3 cellular contexts compared by ENCODE assay signal in the genomic region with DNA sequence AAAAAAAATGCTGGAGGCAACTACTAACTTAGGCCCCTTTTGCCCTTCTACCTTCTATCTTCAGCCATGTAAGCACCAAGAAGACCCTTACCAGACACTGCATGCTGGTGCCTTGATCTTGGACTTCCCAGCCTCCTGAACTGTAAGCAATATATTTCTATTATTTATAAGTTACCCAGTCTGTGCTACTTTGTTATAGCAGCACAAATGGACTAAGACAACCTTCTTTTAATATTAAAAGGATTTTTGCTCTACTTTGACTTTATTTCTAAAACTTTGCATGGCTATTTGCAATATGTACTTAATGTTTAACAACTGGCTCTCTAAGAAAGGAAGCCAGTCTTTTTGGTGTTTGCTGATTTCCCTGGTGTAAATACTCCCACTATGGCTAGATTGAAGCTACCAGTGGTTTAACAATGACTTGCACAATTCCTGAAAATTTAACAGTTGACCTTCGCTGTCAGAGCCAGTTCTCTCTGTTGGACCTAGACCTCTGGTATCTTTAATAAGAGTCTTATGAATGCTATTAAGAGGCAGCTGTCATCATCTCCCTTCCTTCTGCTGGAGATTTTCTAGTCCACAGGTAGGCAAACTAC.
TF ChIP-seq lines count a peak whose summit lies in the region.

No MANE protein-coding gene starts in this region.

TF ChIP-seq in HepG2, 621 proteins besides CTCF, POLR2A, EP300 and RAD21 (continues in another document):
- 0 out of 2 replicates have a peak, but pooled peaks have one; percentile 76 for TF ChIP-seq ZNF317 (CRISPR knock-in tag; IDR thresholded peaks at IDR 0.05)
- TF ChIP-seq TP53 (CRISPR knock-in tag; conservative IDR thresholded peaks at IDR 0.05): no peak
- TF ChIP-seq NFE2L2 (IDR thresholded peaks at IDR 0.05; ENCODE audit: low read length): peak; percentile 80
- TF ChIP-seq SOX6 (IDR thresholded peaks at IDR 0.05): no peak
- TF ChIP-seq SOX6 (CRISPR knock-in tag; IDR thresholded peaks at IDR 0.05): peak; percentile 61; the same call in 1 of the 2 replicates
- peak; percentile 75 for TF ChIP-seq CEBPG (CRISPR knock-in tag; IDR thresholded peaks at IDR 0.05)
- 0 out of 2 replicates have a peak, but pooled peaks have one; percentile 2 for TF ChIP-seq STAG1 (CRISPR knock-in tag; IDR thresholded peaks at IDR 0.05)
- TF ChIP-seq, protein P1, sequence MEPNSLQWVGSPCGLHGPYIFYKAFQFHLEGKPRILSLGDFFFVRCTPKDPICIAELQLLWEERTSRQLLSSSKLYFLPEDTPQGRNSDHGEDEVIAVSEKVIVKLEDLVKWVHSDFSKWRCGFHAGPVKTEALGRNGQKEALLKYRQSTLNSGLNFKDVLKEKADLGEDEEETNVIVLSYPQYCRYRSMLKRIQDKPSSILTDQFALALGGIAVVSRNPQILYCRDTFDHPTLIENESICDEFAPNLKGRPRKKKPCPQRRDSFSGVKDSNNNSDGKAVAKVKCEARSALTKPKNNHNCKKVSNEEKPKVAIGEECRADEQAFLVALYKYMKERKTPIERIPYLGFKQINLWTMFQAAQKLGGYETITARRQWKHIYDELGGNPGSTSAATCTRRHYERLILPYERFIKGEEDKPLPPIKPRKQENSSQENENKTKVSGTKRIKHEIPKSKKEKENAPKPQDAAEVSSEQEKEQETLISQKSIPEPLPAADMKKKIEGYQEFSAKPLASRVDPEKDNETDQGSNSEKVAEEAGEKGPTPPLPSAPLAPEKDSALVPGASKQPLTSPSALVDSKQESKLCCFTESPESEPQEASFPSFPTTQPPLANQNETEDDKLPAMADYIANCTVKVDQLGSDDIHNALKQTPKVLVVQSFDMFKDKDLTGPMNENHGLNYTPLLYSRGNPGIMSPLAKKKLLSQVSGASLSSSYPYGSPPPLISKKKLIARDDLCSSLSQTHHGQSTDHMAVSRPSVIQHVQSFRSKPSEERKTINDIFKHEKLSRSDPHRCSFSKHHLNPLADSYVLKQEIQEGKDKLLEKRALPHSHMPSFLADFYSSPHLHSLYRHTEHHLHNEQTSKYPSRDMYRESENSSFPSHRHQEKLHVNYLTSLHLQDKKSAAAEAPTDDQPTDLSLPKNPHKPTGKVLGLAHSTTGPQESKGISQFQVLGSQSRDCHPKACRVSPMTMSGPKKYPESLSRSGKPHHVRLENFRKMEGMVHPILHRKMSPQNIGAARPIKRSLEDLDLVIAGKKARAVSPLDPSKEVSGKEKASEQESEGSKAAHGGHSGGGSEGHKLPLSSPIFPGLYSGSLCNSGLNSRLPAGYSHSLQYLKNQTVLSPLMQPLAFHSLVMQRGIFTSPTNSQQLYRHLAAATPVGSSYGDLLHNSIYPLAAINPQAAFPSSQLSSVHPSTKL (CRISPR knock-in tag; IDR thresholded peaks at IDR 0.05): peak; percentile 50
- peak; percentile 55; the same call in 1 of the 2 replicates for TF ChIP-seq NFE2 (CRISPR knock-in tag; IDR thresholded peaks at IDR 0.05)
- TF ChIP-seq NCOA2 (CRISPR knock-in tag; IDR thresholded peaks at IDR 0.05): peak; percentile 56; the same call in 1 of the 2 replicates
- no peak for TF ChIP-seq TGIF2 (CRISPR knock-in tag; IDR thresholded peaks at IDR 0.05)
- TF ChIP-seq ZC3H13 (CRISPR knock-in tag; IDR thresholded peaks at IDR 0.05): no peak
- TF ChIP-seq ZNF331 (CRISPR knock-in tag; IDR thresholded peaks at IDR 0.05): peak; percentile 24; the same call in 1 of the 2 replicates
- TF ChIP-seq HNF4A (CRISPR knock-in tag; IDR thresholded peaks at IDR 0.05): peak; percentile 58
- TF ChIP-seq SOX13 (IDR thresholded peaks at IDR 0.05): 0 out of 2 replicates have a peak, but pooled peaks have one; percentile 37
- peak in 1 of 2 experiments; percentile 85; a peak in 2 of 4 replicates for TF ChIP-seq SOX13 (CRISPR knock-in tag; conservative IDR thresholded peaks at IDR 0.05 in 1 of 2, IDR thresholded peaks at IDR 0.05 in 1 of 2)
- TF ChIP-seq BCL6 (CRISPR knock-in tag; IDR thresholded peaks at IDR 0.05): peak; percentile 96
- TF ChIP-seq NFIC (IDR thresholded peaks at IDR 0.05; ENCODE audit: low read length): 0 out of 2 replicates have a peak, but pooled peaks have one; percentile 23
- TF ChIP-seq FOXA1 (IDR thresholded peaks at IDR 0.05): no peak
- TF ChIP-seq FOXA1 (CRISPR knock-in tag; IDR thresholded peaks at IDR 0.05): peak; percentile 67
- peak; percentile 61 for TF ChIP-seq CEBPB (IDR thresholded peaks at IDR 0.05; ENCODE audit: borderline replicate concordance, low read depth, low read length)
- TF ChIP-seq RXRA (CRISPR knock-in tag; IDR thresholded peaks at IDR 0.05): no peak
- 0 out of 2 replicates have a peak, but pooled peaks have one; percentile 41 for TF ChIP-seq ISL2 (CRISPR knock-in tag; IDR thresholded peaks at IDR 0.05)
- peak; percentile 93 for TF ChIP-seq ZNF12 (CRISPR knock-in tag; IDR thresholded peaks at IDR 0.05)
- no peak for TF ChIP-seq ZMYM3 (CRISPR knock-in tag; IDR thresholded peaks at IDR 0.05)

TF ChIP-seq in K562, 482 proteins besides CTCF, POLR2A, EP300 and RAD21 (continues in another document):
- TF ChIP-seq, protein P2, sequence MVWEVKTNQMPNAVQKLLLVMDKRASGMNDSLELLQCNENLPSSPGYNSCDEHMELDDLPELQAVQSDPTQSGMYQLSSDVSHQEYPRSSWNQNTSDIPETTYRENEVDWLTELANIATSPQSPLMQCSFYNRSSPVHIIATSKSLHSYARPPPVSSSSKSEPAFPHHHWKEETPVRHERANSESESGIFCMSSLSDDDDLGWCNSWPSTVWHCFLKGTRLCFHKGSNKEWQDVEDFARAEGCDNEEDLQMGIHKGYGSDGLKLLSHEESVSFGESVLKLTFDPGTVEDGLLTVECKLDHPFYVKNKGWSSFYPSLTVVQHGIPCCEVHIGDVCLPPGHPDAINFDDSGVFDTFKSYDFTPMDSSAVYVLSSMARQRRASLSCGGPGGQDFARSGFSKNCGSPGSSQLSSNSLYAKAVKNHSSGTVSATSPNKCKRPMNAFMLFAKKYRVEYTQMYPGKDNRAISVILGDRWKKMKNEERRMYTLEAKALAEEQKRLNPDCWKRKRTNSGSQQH (CRISPR knock-in tag; IDR thresholded peaks at IDR 0.05): no peak
- TF ChIP-seq HCFC1 (IDR thresholded peaks at IDR 0.05; ENCODE audit: low read depth, low read length) (no peak), MYC (IDR thresholded peaks at IDR 0.05; ENCODE audit: low read depth, low read length) (no peak), MYC (CRISPR knock-in tag; IDR thresholded peaks at IDR 0.05; ENCODE audit: borderline replicate concordance, low read depth) (no peak), CREBBP (IDR thresholded peaks at IDR 0.05; ENCODE audit: low read depth, low read length) (no peak), MAFG (tag; conservative IDR thresholded peaks at IDR 0.05) (peak; percentile 44; the same call in 1 of the 2 replicates), GATA2 (CRISPR knock-in tag; IDR thresholded peaks at IDR 0.05) (no peak), NFE2 (IDR thresholded peaks at IDR 0.05; ENCODE audit: low read depth) (peak; percentile 51), ERF (CRISPR knock-in tag; IDR thresholded peaks at IDR 0.05) (no peak)
- TF ChIP-seq, protein P3, sequence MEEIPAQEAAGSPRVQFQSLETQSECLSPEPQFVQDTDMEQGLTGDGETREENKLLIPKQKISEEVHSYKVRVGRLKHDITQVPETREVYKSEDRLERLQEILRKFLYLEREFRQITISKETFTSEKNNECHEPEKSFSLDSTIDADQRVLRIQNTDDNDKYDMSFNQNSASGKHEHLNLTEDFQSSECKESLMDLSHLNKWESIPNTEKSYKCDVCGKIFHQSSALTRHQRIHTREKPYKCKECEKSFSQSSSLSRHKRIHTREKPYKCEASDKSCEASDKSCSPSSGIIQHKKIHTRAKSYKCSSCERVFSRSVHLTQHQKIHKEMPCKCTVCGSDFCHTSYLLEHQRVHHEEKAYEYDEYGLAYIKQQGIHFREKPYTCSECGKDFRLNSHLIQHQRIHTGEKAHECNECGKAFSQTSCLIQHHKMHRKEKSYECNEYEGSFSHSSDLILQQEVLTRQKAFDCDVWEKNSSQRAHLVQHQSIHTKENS (CRISPR knock-in tag; IDR thresholded peaks at IDR 0.05): no peak
- TF ChIP-seq, protein P4, sequence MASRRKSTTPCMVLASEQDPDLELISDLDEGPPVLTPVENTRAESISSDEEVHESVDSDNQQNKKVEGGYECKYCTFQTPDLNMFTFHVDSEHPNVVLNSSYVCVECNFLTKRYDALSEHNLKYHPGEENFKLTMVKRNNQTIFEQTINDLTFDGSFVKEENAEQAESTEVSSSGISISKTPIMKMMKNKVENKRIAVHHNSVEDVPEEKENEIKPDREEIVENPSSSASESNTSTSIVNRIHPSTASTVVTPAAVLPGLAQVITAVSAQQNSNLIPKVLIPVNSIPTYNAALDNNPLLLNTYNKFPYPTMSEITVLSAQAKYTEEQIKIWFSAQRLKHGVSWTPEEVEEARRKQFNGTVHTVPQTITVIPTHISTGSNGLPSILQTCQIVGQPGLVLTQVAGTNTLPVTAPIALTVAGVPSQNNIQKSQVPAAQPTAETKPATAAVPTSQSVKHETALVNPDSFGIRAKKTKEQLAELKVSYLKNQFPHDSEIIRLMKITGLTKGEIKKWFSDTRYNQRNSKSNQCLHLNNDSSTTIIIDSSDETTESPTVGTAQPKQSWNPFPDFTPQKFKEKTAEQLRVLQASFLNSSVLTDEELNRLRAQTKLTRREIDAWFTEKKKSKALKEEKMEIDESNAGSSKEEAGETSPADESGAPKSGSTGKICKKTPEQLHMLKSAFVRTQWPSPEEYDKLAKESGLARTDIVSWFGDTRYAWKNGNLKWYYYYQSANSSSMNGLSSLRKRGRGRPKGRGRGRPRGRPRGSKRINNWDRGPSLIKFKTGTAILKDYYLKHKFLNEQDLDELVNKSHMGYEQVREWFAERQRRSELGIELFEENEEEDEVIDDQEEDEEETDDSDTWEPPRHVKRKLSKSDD (conservative IDR thresholded peaks at IDR 0.05; ENCODE audit: low read length): no peak
- TF ChIP-seq, protein P5, sequence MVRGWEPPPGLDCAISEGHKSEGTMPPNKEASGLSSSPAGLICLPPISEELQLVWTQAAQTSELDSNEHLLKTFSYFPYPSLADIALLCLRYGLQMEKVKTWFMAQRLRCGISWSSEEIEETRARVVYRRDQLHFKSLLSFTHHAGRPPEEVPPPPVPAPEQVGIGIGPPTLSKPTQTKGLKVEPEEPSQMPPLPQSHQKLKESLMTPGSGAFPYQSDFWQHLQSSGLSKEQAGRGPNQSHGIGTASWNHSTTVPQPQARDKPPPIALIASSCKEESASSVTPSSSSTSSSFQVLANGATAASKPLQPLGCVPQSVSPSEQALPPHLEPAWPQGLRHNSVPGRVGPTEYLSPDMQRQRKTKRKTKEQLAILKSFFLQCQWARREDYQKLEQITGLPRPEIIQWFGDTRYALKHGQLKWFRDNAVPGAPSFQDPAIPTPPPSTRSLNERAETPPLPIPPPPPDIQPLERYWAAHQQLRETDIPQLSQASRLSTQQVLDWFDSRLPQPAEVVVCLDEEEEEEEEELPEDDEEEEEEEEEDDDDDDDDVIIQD (CRISPR knock-in tag; IDR thresholded peaks at IDR 0.05): no peak

TF ChIP-seq in GM12891, 5 proteins besides CTCF, POLR2A, EP300 and RAD21:
- TF ChIP-seq SPI1 (IDR thresholded peaks at IDR 0.05; ENCODE audit: low read depth, low read length) (no peak), POU2F2 (IDR thresholded peaks at IDR 0.05; ENCODE audit: low read depth, low read length) (no peak), PAX5 (IDR thresholded peaks at IDR 0.05; ENCODE audit: insufficient read depth, low read length, severe bottlenecking) (no peak), POLR2AphosphoS5 (IDR thresholded peaks at IDR 0.05; ENCODE audit: low read depth, low read length) (no peak), TAF1 (IDR thresholded peaks at IDR 0.05; ENCODE audit: low read depth, low read length) (no peak)
